In genomic region chr4:106365613-106366012, GRCh38 we compare ENCODE assay signal across 13 cellular contexts. TPM values are rescaled to one million over a fixed set of nuclear protein-coding genes. Genes with fewer than 3 reads are reported as not detected.
DNase-seq lines count a peak whose midpoint lies in the region; FAIRE-seq and TF ChIP-seq lines count a peak whose summit lies in the region.
"Had no signal": no experiment of that assay in that cellular context is flagged by ENCODE, and none has a peak within 500 bp of the region (broad histone marks: within the 10 kb centered on the region; RNA-seq: fewer than 3 reads in every experiment).

No MANE protein-coding gene starts in this region.

- TF ChIP-seq POLR2A in H54 (IDR thresholded peaks at IDR 0.05; ENCODE audit: low read depth, low read length): no peak

- H3K4me3 ChIP-seq in foreskin fibroblast (ENCODE audit: low read depth in 1 of 2, low read length in 2 of 2) (no peak overlapping the region), retinal pigment epithelial cell (ENCODE audit: low read length) (no peak overlapping the region)
- H3K4me3 ChIP-seq: esophagus squamous epithelium, skin epidermis, uterus had no signal

- no peak overlapping the region for H3K27ac Mint-ChIP-seq in T-helper 2 cell treated with Interferon-gamma antibody and Interleukin-4, amounts not matched to agents 5 μg/mL and 100 μg/mL, for 36 hours
- H3K27ac Mint-ChIP-seq: activated CD8-positive, alpha-beta memory T cell treated with anti-CD3 and anti-CD28 coated beads, Interleukin-2, amount 10 ng/mL, durations not matched to agents 7 days and 5 days had no signal

- in situ Hi-C loops in SK-MEL-5 (cut with HindIII; ENCODE audit: low pct_unique_long_range_greater_than_20kb, low sequenced_read_pairs): no loop called here

- H3K9me3 Mint-ChIP-seq in T-helper 2 cell treated with Interferon-gamma antibody and Interleukin-4, amounts not matched to agents 5 μg/mL and 100 μg/mL, for 36 hours: no peaks in the 10 kb centered on the region

- H3K36me3 Mint-ChIP-seq in T-helper 2 cell treated with Interferon-gamma antibody and Interleukin-4, amounts not matched to agents 5 μg/mL and 100 μg/mL, for 36 hours (ENCODE audit: low read depth): no peaks in the 10 kb centered on the region
- H3K36me3 Mint-ChIP-seq: activated CD8-positive, alpha-beta memory T cell treated with anti-CD3 and anti-CD28 coated beads, Interleukin-2, amount 10 ng/mL, durations not matched to agents 7 days and 5 days had no signal

- DNase-seq in H54 (ENCODE audit: insufficient read length, low spot score) (peak; percentile 9), SK-MEL-5 (ENCODE audit: low read depth, low spot score) (peak; percentile 74), foreskin fibroblast (peak; percentile 83 to 91), retinal pigment epithelial cell (ENCODE audit: low read depth) (peak; percentile 60), GDM1 (lab: John Stamatoyannopoulos, UW) (no peak), NCI-H1694 treated with DMSO at 0.1 percent for 48 hours (lab: John Stamatoyannopoulos, UW) (no peak)
- DNase-seq in T-helper 2 cell treated with Interferon-gamma antibody and Interleukin-4, amounts not matched to agents 5 μg/mL and 100 μg/mL, for 36 hours (ENCODE audit: low spot score): no peak
- DNase-seq in activated CD4-positive, CD25-positive, alpha-beta regulatory T cell (lab: John Stamatoyannopoulos, UW): no peak
- DNase-seq: activated CD8-positive, alpha-beta memory T cell treated with anti-CD3 and anti-CD28 coated beads, Interleukin-2, amount 10 ng/mL, durations not matched to agents 7 days and 5 days; esophagus squamous epithelium; NCI-H526; uterus had no signal

- FAIRE-seq in H54 (lab: Jason Lieb, UNC): no peak

- H3K4me3 Mint-ChIP-seq in T-helper 2 cell treated with Interferon-gamma antibody and Interleukin-4, amounts not matched to agents 5 μg/mL and 100 μg/mL, for 36 hours: no peak overlapping the region
- H3K4me3 Mint-ChIP-seq: activated CD8-positive, alpha-beta memory T cell treated with anti-CD3 and anti-CD28 coated beads, Interleukin-2, amount 10 ng/mL, durations not matched to agents 7 days and 5 days had no signal

- H3K27me3 Mint-ChIP-seq in T-helper 2 cell treated with Interferon-gamma antibody and Interleukin-4, amounts not matched to agents 5 μg/mL and 100 μg/mL, for 36 hours (ENCODE audit: low read depth): peaks cover 27% of the 10 kb centered on the region

- TF ChIP-seq CTCF in foreskin fibroblast (IDR thresholded peaks at IDR 0.05; ENCODE audit: low read depth, low read length): no peak
- no peak for TF ChIP-seq CTCF in retinal pigment epithelial cell (conservative IDR thresholded peaks at IDR 0.05; ENCODE audit: low read depth, low read length)

- H3K4me1 Mint-ChIP-seq in T-helper 2 cell treated with Interferon-gamma antibody and Interleukin-4, amounts not matched to agents 5 μg/mL and 100 μg/mL, for 36 hours (ENCODE audit: low read depth): peaks cover 4% of the 10 kb centered on the region

RNA-seq across cellular contexts. Expression of gene GIMD1, which starts 3.0 kb away (rescaled TPM):
- total RNA-seq in SK-MEL-5 (2014; rRNA removed; shearing (Covaris generic)): not detected in 2 replicates
- polyA plus RNA-seq in SK-MEL-5 (2015; cell fraction: cytosol; rRNA removed): not detected in 2 replicates
- polyA plus RNA-seq in SK-MEL-5 (2015; cell fraction: nucleus; rRNA removed): not detected in 2 replicates
- total RNA-seq: activated CD8-positive, alpha-beta memory T cell treated with anti-CD3 and anti-CD28 coated beads, Interleukin-2, amount 10 ng/mL, durations not matched to agents 7 days and 5 days; esophagus squamous epithelium; uterus had no signal

RNA-seq across cellular contexts. Expression of gene AIMP1, which starts 49.3 kb away (rescaled TPM):
- total RNA-seq in SK-MEL-5 (2014; rRNA removed; shearing (Covaris generic)): 35.5 and 39.9 TPM in 2 replicates
- polyA plus RNA-seq in SK-MEL-5 (2015; cell fraction: cytosol; rRNA removed): 19.3 and 20.0 TPM in 2 replicates
- 24.0 and 30.0 TPM in 2 replicates for polyA plus RNA-seq in SK-MEL-5 (2015; cell fraction: nucleus; rRNA removed)

RNA-seq across cellular contexts. Expression of gene TBCK, which starts 49.6 kb away (rescaled TPM):
- total RNA-seq in SK-MEL-5 (2014; rRNA removed; shearing (Covaris generic)): 20.1 and 22.1 TPM in 2 replicates
- 6.7 and 8.9 TPM in 2 replicates for polyA plus RNA-seq in SK-MEL-5 (2015; cell fraction: cytosol; rRNA removed)
- 55.7 and 60.2 TPM in 2 replicates for polyA plus RNA-seq in SK-MEL-5 (2015; cell fraction: nucleus; rRNA removed)

Comparison
In these comparisons a context has a peak if more than half of its experiments do, and no peak if none do; other contexts are left out.
1. DNase-seq: peak in H54 (single experiment), SK-MEL-5 (single experiment), foreskin fibroblast (2 of 2) and retinal pigment epithelial cell (single experiment); none in T-helper 2 cell treated with Interferon-gamma antibody and Interleukin-4, amounts not matched to agents 5 μg/mL and 100 μg/mL, for 36 hours (single experiment), activated CD4-positive, CD25-positive, alpha-beta regulatory T cell (0 of 4), GDM1 (single experiment) and NCI-H1694 treated with DMSO at 0.1 percent for 48 hours (single experiment).